ENCODE assay signal across 1 cellular context in the genomic region with DNA sequence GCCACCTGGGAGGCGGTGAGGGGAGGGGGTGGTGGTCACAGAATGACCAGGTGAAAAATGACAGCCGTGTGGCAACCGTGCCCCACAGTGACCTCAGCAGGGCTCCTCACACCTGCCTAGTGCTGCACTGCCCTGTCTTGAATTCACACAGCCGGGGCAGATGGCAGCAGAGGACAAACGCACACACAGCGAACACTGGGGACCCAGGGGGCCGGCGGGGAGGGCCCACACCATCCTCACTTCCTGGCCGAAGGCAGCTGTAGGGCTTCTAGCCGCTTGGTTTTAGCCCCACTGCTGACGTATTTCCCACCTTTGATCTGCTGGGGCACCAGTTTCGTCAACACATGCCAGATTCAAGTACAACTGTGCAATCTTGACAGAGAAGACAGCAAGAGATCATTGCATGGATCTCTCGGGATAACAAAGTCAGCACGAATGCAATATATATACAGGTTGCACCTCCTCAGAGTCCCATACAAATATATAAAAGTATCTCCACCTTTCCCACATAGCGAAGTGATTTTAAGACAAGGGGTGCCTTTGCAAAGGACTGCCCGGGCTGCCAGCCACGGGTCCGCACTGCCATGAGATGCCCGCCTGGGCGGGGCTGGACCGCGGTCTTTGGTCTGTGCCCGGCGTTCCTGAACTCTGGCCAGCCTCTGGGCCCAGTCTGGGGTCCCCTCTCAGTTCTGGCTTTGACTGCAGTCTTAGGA.
TF ChIP-seq lines count a peak whose summit lies in the region.

No MANE protein-coding gene starts in this region.

TF ChIP-seq in SK-N-SH treated with all-trans-retinoic acid at 6 μM for 48 hours, 23 proteins besides CTCF, POLR2A, EP300 and RAD21 (continued from another document):
- TF ChIP-seq, protein P1, sequence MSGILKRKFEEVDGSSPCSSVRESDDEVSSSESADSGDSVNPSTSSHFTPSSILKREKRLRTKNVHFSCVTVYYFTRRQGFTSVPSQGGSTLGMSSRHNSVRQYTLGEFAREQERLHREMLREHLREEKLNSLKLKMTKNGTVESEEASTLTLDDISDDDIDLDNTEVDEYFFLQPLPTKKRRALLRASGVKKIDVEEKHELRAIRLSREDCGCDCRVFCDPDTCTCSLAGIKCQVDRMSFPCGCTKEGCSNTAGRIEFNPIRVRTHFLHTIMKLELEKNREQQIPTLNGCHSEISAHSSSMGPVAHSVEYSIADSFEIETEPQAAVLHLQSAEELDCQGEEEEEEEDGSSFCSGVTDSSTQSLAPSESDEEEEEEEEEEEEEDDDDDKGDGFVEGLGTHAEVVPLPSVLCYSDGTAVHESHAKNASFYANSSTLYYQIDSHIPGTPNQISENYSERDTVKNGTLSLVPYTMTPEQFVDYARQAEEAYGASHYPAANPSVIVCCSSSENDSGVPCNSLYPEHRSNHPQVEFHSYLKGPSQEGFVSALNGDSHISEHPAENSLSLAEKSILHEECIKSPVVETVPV (CRISPR knock-in tag; IDR thresholded peaks at IDR 0.05): no peak
- no peak for TF ChIP-seq ZFP30 (CRISPR knock-in tag; IDR thresholded peaks at IDR 0.05)
- TF ChIP-seq ZC3H10 (CRISPR knock-in tag; IDR thresholded peaks at IDR 0.05): no peak
- TF ChIP-seq PPARA (CRISPR knock-in tag; IDR thresholded peaks at IDR 0.05; ENCODE audit: borderline replicate concordance): no peak
- TF ChIP-seq, protein P2, sequence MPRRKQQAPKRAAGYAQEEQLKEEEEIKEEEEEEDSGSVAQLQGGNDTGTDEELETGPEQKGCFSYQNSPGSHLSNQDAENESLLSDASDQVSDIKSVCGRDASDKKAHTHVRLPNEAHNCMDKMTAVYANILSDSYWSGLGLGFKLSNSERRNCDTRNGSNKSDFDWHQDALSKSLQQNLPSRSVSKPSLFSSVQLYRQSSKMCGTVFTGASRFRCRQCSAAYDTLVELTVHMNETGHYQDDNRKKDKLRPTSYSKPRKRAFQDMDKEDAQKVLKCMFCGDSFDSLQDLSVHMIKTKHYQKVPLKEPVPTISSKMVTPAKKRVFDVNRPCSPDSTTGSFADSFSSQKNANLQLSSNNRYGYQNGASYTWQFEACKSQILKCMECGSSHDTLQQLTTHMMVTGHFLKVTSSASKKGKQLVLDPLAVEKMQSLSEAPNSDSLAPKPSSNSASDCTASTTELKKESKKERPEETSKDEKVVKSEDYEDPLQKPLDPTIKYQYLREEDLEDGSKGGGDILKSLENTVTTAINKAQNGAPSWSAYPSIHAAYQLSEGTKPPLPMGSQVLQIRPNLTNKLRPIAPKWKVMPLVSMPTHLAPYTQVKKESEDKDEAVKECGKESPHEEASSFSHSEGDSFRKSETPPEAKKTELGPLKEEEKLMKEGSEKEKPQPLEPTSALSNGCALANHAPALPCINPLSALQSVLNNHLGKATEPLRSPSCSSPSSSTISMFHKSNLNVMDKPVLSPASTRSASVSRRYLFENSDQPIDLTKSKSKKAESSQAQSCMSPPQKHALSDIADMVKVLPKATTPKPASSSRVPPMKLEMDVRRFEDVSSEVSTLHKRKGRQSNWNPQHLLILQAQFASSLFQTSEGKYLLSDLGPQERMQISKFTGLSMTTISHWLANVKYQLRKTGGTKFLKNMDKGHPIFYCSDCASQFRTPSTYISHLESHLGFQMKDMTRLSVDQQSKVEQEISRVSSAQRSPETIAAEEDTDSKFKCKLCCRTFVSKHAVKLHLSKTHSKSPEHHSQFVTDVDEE (CRISPR knock-in tag; IDR thresholded peaks at IDR 0.05): no peak
- TF ChIP-seq TCF4 (CRISPR knock-in tag; IDR thresholded peaks at IDR 0.05; ENCODE audit: borderline replicate concordance): no peak
- TF ChIP-seq BACH2 (CRISPR knock-in tag; IDR thresholded peaks at IDR 0.05; ENCODE audit: borderline replicate concordance): no peak
- no peak for TF ChIP-seq ESRRG (CRISPR knock-in tag; IDR thresholded peaks at IDR 0.05)
- no peak for TF ChIP-seq GLIS3 (CRISPR knock-in tag; IDR thresholded peaks at IDR 0.05)
